8 cellular contexts compared by ENCODE assay signal in the genomic region with DNA sequence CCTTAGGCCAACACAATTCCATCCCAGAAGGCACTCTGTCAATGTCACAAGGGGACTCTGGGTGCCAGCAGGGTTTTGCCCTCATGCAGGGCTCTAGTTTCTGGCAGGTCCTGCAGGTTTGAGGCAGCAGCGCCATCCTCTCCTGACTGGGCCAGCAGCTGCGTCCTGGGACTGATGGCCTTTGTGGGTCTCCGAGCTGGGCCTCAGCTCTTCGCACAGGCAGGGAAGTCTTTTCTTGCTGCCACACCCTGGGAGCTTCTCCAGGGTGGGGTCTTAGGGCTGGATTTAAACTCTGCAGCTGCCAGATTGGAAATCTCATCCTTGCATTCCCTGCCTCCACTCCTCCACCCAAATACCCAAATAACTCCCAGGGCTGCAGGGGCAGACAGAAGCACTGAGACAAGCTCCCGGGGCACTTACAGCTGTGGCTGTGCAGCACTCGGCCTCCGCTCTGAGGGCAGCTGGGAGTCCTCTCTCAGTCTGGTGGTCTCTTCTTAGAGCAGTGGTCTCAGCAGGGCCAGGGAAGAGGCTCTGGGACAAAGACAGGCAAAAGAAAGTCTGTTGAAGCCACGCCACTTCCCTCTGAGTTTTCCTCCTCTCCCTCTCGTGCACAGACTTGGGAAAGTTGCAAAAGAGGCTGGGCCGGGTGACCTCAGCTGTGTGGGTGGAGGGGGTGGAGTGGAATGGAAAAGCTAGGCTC. TPM values are rescaled to one million over a fixed set of nuclear protein-coding genes. Genes with fewer than 3 reads are reported as not detected.
DNase-seq lines count a peak whose midpoint lies in the region; ATAC-seq and TF ChIP-seq lines count a peak whose summit lies in the region.

A gene with protein sequence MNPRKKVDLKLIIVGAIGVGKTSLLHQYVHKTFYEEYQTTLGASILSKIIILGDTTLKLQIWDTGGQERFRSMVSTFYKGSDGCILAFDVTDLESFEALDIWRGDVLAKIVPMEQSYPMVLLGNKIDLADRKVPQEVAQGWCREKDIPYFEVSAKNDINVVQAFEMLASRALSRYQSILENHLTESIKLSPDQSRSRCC (minus strand): TSS at position 563 of the 700 bp plus-strand sequence. CDS start 9,260 bp downstream, outside the sequence.

- peak within 1 kb of the TSS; percentile 17 for H3K27ac Mint-ChIP-seq in activated naive CD8-positive, alpha-beta T cell treated with anti-CD3 and anti-CD28 coated beads, Interleukin-2, amount 10 ng/mL, durations not matched to agents 7 days and 5 days
- no peak within 1 kb of the TSS for H3K27ac Mint-ChIP-seq in activated naive CD8-positive, alpha-beta T cell treated with anti-CD3 and anti-CD28 coated beads for 36 hours
- H3K27ac Mint-ChIP-seq in endodermal cell = no peak within 1 kb of the TSS

- no peak for DNase-seq in activated naive CD8-positive, alpha-beta T cell treated with anti-CD3 and anti-CD28 coated beads, Interleukin-2, amount 10 ng/mL, durations not matched to agents 7 days and 5 days
- DNase-seq in activated naive CD8-positive, alpha-beta T cell treated with anti-CD3 and anti-CD28 coated beads for 36 hours = no peak
- DNase-seq in endodermal cell = peak; percentile 54
- peak in 2 of 3 donors; percentile 47 to 53 for DNase-seq in mucosa of descending colon
- DNase-seq in cerebellum (ENCODE audit: low spot score) = no peak
- DNase-seq in LoVo (ENCODE audit: low spot score) = no peak
- no peak for DNase-seq in activated CD4-positive, alpha-beta T cell treated with anti-CD3 and anti-CD28 coated beads, Interleukin-2, amount 50 U/mL, for 4 hours

- POLR2A ChIA-PET in activated naive CD8-positive, alpha-beta T cell treated with anti-CD3 and anti-CD28 coated beads, Interleukin-2, amount 10 ng/mL, durations not matched to agents 7 days and 5 days (lab: Charles Lee) = no interaction called here

- H3K27ac ChIP-seq in endodermal cell (ENCODE audit: low read depth, low read length) = no peak within 1 kb of the TSS

- H3K27me3 Mint-ChIP-seq in activated naive CD8-positive, alpha-beta T cell treated with anti-CD3 and anti-CD28 coated beads, Interleukin-2, amount 10 ng/mL, durations not matched to agents 7 days and 5 days = no peaks in the 10 kb centered on the region
- peaks cover 5% of the 10 kb centered on the region for H3K27me3 Mint-ChIP-seq in activated naive CD8-positive, alpha-beta T cell treated with anti-CD3 and anti-CD28 coated beads for 36 hours
- H3K27me3 Mint-ChIP-seq in endodermal cell (ENCODE audit: insufficient read depth) = peaks cover 2% of the 10 kb centered on the region

- H3K27me3 ChIP-seq in endodermal cell (ENCODE audit: control insufficient read depth, insufficient read depth, low read length, poor library complexity, severe bottlenecking) = no peaks in the 10 kb centered on the region

- H3K36me3 ChIP-seq in endodermal cell (ENCODE audit: control insufficient read depth, insufficient read depth, low read length) (no peaks in the 10 kb centered on the region), mucosa of descending colon (ENCODE audit: low read depth) (no peaks in the 10 kb centered on the region)

- H3K4me3 Mint-ChIP-seq in activated naive CD8-positive, alpha-beta T cell treated with anti-CD3 and anti-CD28 coated beads, Interleukin-2, amount 10 ng/mL, durations not matched to agents 7 days and 5 days = no peak within 1 kb of the TSS
- no peak within 1 kb of the TSS for H3K4me3 Mint-ChIP-seq in activated naive CD8-positive, alpha-beta T cell treated with anti-CD3 and anti-CD28 coated beads for 36 hours
- no peak within 1 kb of the TSS for H3K4me3 Mint-ChIP-seq in endodermal cell

- TF ChIP-seq CTCF in endodermal cell (conservative IDR thresholded peaks at IDR 0.05) (no peak), mucosa of descending colon (IDR thresholded peaks at IDR 0.05) (no peak)

- H3K4me3 ChIP-seq in endodermal cell (ENCODE audit: low read length) (no peak within 1 kb of the TSS), mucosa of descending colon (no peak within 1 kb of the TSS)

- intact Hi-C loops in mucosa of descending colon (cut with DNase I, micrococcal nuclease) = no loop called here

- no peaks in the 10 kb centered on the region for H3K9me3 ChIP-seq in endodermal cell (ENCODE audit: control insufficient read depth, low read length)
- H3K9me3 ChIP-seq in mucosa of descending colon = no peaks in the 10 kb centered on the region

- no peak for ATAC-seq in activated naive CD8-positive, alpha-beta T cell treated with anti-CD3 and anti-CD28 coated beads, Interleukin-2, amount 10 ng/mL, durations not matched to agents 7 days and 5 days (ENCODE audit: low read depth)
- ATAC-seq in mucosa of descending colon = peak; percentile 60
- no peak for ATAC-seq in GM19328 (IDR thresholded peaks at IDR 0.05; ENCODE audit: unreplicated experiment)

- no peak within 1 kb of the TSS for H3K9ac ChIP-seq in endodermal cell (ENCODE audit: extremely low read depth, low read length, poor library complexity, severe bottlenecking)

- H3K4me1 Mint-ChIP-seq in activated naive CD8-positive, alpha-beta T cell treated with anti-CD3 and anti-CD28 coated beads, Interleukin-2, amount 10 ng/mL, durations not matched to agents 7 days and 5 days = peaks cover 7% of the 10 kb centered on the region
- peaks cover 15% of the 10 kb centered on the region for H3K4me1 Mint-ChIP-seq in activated naive CD8-positive, alpha-beta T cell treated with anti-CD3 and anti-CD28 coated beads for 36 hours
- peaks cover 4% of the 10 kb centered on the region for H3K4me1 Mint-ChIP-seq in endodermal cell

- H3K9me3 Mint-ChIP-seq in activated naive CD8-positive, alpha-beta T cell treated with anti-CD3 and anti-CD28 coated beads, Interleukin-2, amount 10 ng/mL, durations not matched to agents 7 days and 5 days = no peaks in the 10 kb centered on the region
- H3K9me3 Mint-ChIP-seq in activated naive CD8-positive, alpha-beta T cell treated with anti-CD3 and anti-CD28 coated beads for 36 hours = no peaks in the 10 kb centered on the region
- no peaks in the 10 kb centered on the region for H3K9me3 Mint-ChIP-seq in endodermal cell

- WGBS in endodermal cell (ENCODE audit: insufficient coverage in 1 of 2, insufficient read length in 1 of 2), 2 experiments = 84 to 87% methylated on average over 8 to 10 of the region's 10 CpGs

- H3K36me3 Mint-ChIP-seq in activated naive CD8-positive, alpha-beta T cell treated with anti-CD3 and anti-CD28 coated beads, Interleukin-2, amount 10 ng/mL, durations not matched to agents 7 days and 5 days = no peaks in the 10 kb centered on the region
- no peaks in the 10 kb centered on the region for H3K36me3 Mint-ChIP-seq in activated naive CD8-positive, alpha-beta T cell treated with anti-CD3 and anti-CD28 coated beads for 36 hours
- H3K36me3 Mint-ChIP-seq in endodermal cell (ENCODE audit: low read depth) = no peaks in the 10 kb centered on the region

- no peaks in the 10 kb centered on the region for H3K4me1 ChIP-seq in endodermal cell (ENCODE audit: control insufficient read depth, insufficient read depth, low read length)
- H3K4me1 ChIP-seq in mucosa of descending colon (ENCODE audit: low read depth) = no peaks in the 10 kb centered on the region

RNA-seq across cellular contexts. Expression of the gene that starts here (rescaled TPM):
- under 1 TPM; 0.80 to 0.91 TPM for total RNA-seq in activated naive CD8-positive, alpha-beta T cell treated with anti-CD3 and anti-CD28 coated beads, Interleukin-2, amount 10 ng/mL, durations not matched to agents 7 days and 5 days
- not detected for total RNA-seq in activated naive CD8-positive, alpha-beta T cell treated with anti-CD3 and anti-CD28 coated beads for 36 hours
- total RNA-seq in endodermal cell (not detected), mucosa of descending colon (1 to 10 TPM in 1 of 3 donors, under 1 TPM in 2; 0.69 to 1.3 (median 0.76) TPM), cerebellum (0.54 TPM)
- polyA plus RNA-seq in endodermal cell (2013, experiment 1 of 2) = 1.3 TPM
- 1.2 TPM for polyA plus RNA-seq in endodermal cell (2013, experiment 2 of 2)

Comparison
In these comparisons a context has a peak if more than half of its experiments do, and no peak if none do; other contexts are left out.
1. DNase-seq: peak in endodermal cell (single experiment) and mucosa of descending colon (2 of 3); none in activated naive CD8-positive, alpha-beta T cell treated with anti-CD3 and anti-CD28 coated beads, Interleukin-2, amount 10 ng/mL, durations not matched to agents 7 days and 5 days (single experiment), activated naive CD8-positive, alpha-beta T cell treated with anti-CD3 and anti-CD28 coated beads for 36 hours (single experiment), cerebellum (single experiment), LoVo (single experiment) and activated CD4-positive, alpha-beta T cell treated with anti-CD3 and anti-CD28 coated beads, Interleukin-2, amount 50 U/mL, for 4 hours (0 of 2).